Comparison of ENCODE assay signal across 17 cellular contexts in genomic region chr20:24045621-24046020, GRCh38. TPM values are rescaled to one million over a fixed set of nuclear protein-coding genes. Genes with fewer than 3 reads are reported as not detected.
A peak's percentile ranks its signal among the peaks of the same experiment; 100 is the strongest.
DNase-seq lines count a peak whose midpoint lies in the region; ATAC-seq lines count a peak whose summit lies in the region.
"Had no signal": no experiment of that assay in that cellular context is flagged by ENCODE, and none has a peak within 500 bp of the region (broad histone marks: within the 10 kb centered on the region; RNA-seq: fewer than 3 reads in every experiment).

No MANE protein-coding gene starts in this region.

- no peaks in the 10 kb centered on the region for H3K9me3 Mint-ChIP-seq in CD4-positive, CD25-positive, alpha-beta regulatory T cell
- no peaks in the 10 kb centered on the region for H3K9me3 Mint-ChIP-seq in activated CD8-positive, alpha-beta T cell treated with anti-CD3 and anti-CD28 coated beads, Interleukin-2, amount 10 ng/mL, durations not matched to agents 7 days and 5 days (ENCODE audit: insufficient read depth)
- H3K9me3 Mint-ChIP-seq in naive thymus-derived CD4-positive, alpha-beta T cell = peaks cover 0 to 4% (median 0%) of the 10 kb centered on the region in 11 donors
- H3K9me3 Mint-ChIP-seq: neural progenitor cell had no signal

- H3K36me3 ChIP-seq in CD4-positive, CD25-positive, alpha-beta regulatory T cell (ENCODE audit: control insufficient read depth, insufficient read depth, low read length) = no peaks in the 10 kb centered on the region
- no peaks in the 10 kb centered on the region for H3K36me3 ChIP-seq in naive thymus-derived CD4-positive, alpha-beta T cell (ENCODE audit: control insufficient read depth in 2 of 3, insufficient read depth in 3 of 3, low read length in 3 of 3)
- H3K36me3 ChIP-seq: MG63, neural progenitor cell, thyroid gland had no signal

- H3K27me3 ChIP-seq in CD4-positive, CD25-positive, alpha-beta regulatory T cell (ENCODE audit: control insufficient read depth, insufficient read depth, low read length) = no peaks in the 10 kb centered on the region
- H3K27me3 ChIP-seq in naive thymus-derived CD4-positive, alpha-beta T cell (ENCODE audit: control insufficient read depth in 2 of 2, insufficient read depth in 2 of 2, low read length in 2 of 2) = no peaks in the 10 kb centered on the region
- H3K27me3 ChIP-seq: MG63, neural progenitor cell, thyroid gland had no signal

- H3K4me1 ChIP-seq in CD4-positive, CD25-positive, alpha-beta regulatory T cell (ENCODE audit: control insufficient read depth, insufficient read depth, low read length, poor library complexity, severe bottlenecking) = peaks cover 11% of the 10 kb centered on the region
- H3K4me1 ChIP-seq in naive thymus-derived CD4-positive, alpha-beta T cell (ENCODE audit: control insufficient read depth in 2 of 2, insufficient read depth in 2 of 2, low read length in 2 of 2) = peaks cover 12 to 37% of the 10 kb centered on the region in 2 donors
- H3K4me1 ChIP-seq: neural progenitor cell had no signal

- no peaks in the 10 kb centered on the region for H3K27me3 Mint-ChIP-seq in CD4-positive, CD25-positive, alpha-beta regulatory T cell
- no peaks in the 10 kb centered on the region for H3K27me3 Mint-ChIP-seq in activated CD8-positive, alpha-beta T cell treated with anti-CD3 and anti-CD28 coated beads, Interleukin-2, amount 10 ng/mL, durations not matched to agents 7 days and 5 days (ENCODE audit: low read depth)
- no peaks in the 10 kb centered on the region for H3K27me3 Mint-ChIP-seq in naive thymus-derived CD4-positive, alpha-beta T cell

- H3K4me3 Mint-ChIP-seq in CD4-positive, CD25-positive, alpha-beta regulatory T cell = peak overlapping the region in 2 of 4 donors; percentile 34 to 67
- peak overlapping the region; percentile 36 for H3K4me3 Mint-ChIP-seq in activated CD8-positive, alpha-beta T cell treated with anti-CD3 and anti-CD28 coated beads, Interleukin-2, amount 10 ng/mL, durations not matched to agents 7 days and 5 days
- H3K4me3 Mint-ChIP-seq in naive thymus-derived CD4-positive, alpha-beta T cell = peak overlapping the region; percentile 31 to 78 (median 57)
- H3K4me3 Mint-ChIP-seq: neural progenitor cell had no signal

- H3K27ac ChIP-seq in CD4-positive, CD25-positive, alpha-beta regulatory T cell (ENCODE audit: insufficient read depth, low read length, poor library complexity, severe bottlenecking) = no peak overlapping the region
- peak overlapping the region; percentile 60 for H3K27ac ChIP-seq in naive thymus-derived CD4-positive, alpha-beta T cell (ENCODE audit: low read depth, low read length)
- H3K27ac ChIP-seq: C4-2B, neural progenitor cell, thyroid gland had no signal

- CTCF ChIA-PET in activated CD8-positive, alpha-beta T cell treated with anti-CD3 and anti-CD28 coated beads, Interleukin-2, amount 10 ng/mL, durations not matched to agents 7 days and 5 days (lab: Charles Lee) = interaction anchor here (1.0 to 2.4 kb wide), 3 partner anchors 14 to 56 kb away, joined by 5 to 14 read pairs (median 7); no protein-coding TSS in a partner anchor
- CTCF ChIA-PET in naive thymus-derived CD4-positive, alpha-beta T cell (lab: Charles Lee) = interaction anchor here (1.0 kb wide), 1 partner anchor 108 kb away, joined by 3 read pairs; no protein-coding TSS in a partner anchor

- POLR2A ChIA-PET in activated CD8-positive, alpha-beta T cell treated with anti-CD3 and anti-CD28 coated beads, Interleukin-2, amount 10 ng/mL, durations not matched to agents 7 days and 5 days (lab: Charles Lee) = interaction anchor here (0.6 to 1.2 kb wide), 2 partner anchors 17 to 18 kb away, joined by 3 to 5 read pairs; no protein-coding TSS in a partner anchor
- POLR2A ChIA-PET in naive thymus-derived CD4-positive, alpha-beta T cell (lab: Charles Lee) = interaction anchor here (0.8 to 2.3 kb wide), 6 partner anchors 9 to 26 kb away, joined by 3 to 12 read pairs (median 4); no protein-coding TSS in a partner anchor

- H3K4me1 Mint-ChIP-seq in CD4-positive, CD25-positive, alpha-beta regulatory T cell = peaks cover 6 to 42% (median 12%) of the 10 kb centered on the region in 4 donors
- H3K4me1 Mint-ChIP-seq in activated CD8-positive, alpha-beta T cell treated with anti-CD3 and anti-CD28 coated beads, Interleukin-2, amount 10 ng/mL, durations not matched to agents 7 days and 5 days (ENCODE audit: low read depth) = peaks cover 48% of the 10 kb centered on the region
- peaks cover 34 to 76% (median 65%) of the 10 kb centered on the region in 7 donors for H3K4me1 Mint-ChIP-seq in naive thymus-derived CD4-positive, alpha-beta T cell

- intact Hi-C loops in naive thymus-derived CD4-positive, alpha-beta T cell (cut with micrococcal nuclease) = loop anchor here (1.0 to 2.0 kb wide), 5 partner anchors 13 to 55 kb away; no protein-coding TSS in a partner anchor

- H3K4me3 ChIP-seq in CD4-positive, CD25-positive, alpha-beta regulatory T cell (ENCODE audit: low read depth, low read length) = peak overlapping the region; percentile 21
- H3K4me3 ChIP-seq in naive thymus-derived CD4-positive, alpha-beta T cell (ENCODE audit: low read length) = peak overlapping the region; percentile 44
- H3K4me3 ChIP-seq: MG63, neural progenitor cell, thyroid gland had no signal

- H3K27ac Mint-ChIP-seq in CD4-positive, CD25-positive, alpha-beta regulatory T cell = peak overlapping the region; percentile 81 to 92 (median 89)
- peak overlapping the region; percentile 80 for H3K27ac Mint-ChIP-seq in activated CD8-positive, alpha-beta T cell treated with anti-CD3 and anti-CD28 coated beads, Interleukin-2, amount 10 ng/mL, durations not matched to agents 7 days and 5 days
- peak overlapping the region; percentile 76 to 95 (median 87) for H3K27ac Mint-ChIP-seq in naive thymus-derived CD4-positive, alpha-beta T cell
- H3K27ac Mint-ChIP-seq: neural progenitor cell had no signal

- ATAC-seq in CD4-positive, CD25-positive, alpha-beta regulatory T cell (ENCODE audit: low read depth in 2 of 2) = peak; percentile 57 to 82
- peak; percentile 83 for ATAC-seq in activated CD8-positive, alpha-beta T cell treated with anti-CD3 and anti-CD28 coated beads, Interleukin-2, amount 10 ng/mL, durations not matched to agents 7 days and 5 days
- peak; percentile 67 for ATAC-seq in naive thymus-derived CD4-positive, alpha-beta T cell
- ATAC-seq in HG03045 (IDR thresholded peaks at IDR 0.05; ENCODE audit: unreplicated experiment) = no peak
- ATAC-seq in HG02759 (IDR thresholded peaks at IDR 0.05; ENCODE audit: unreplicated experiment) = no peak
- ATAC-seq: esophagus mucosa had no signal

- no peaks in the 10 kb centered on the region for H3K36me3 Mint-ChIP-seq in CD4-positive, CD25-positive, alpha-beta regulatory T cell
- H3K36me3 Mint-ChIP-seq in activated CD8-positive, alpha-beta T cell treated with anti-CD3 and anti-CD28 coated beads, Interleukin-2, amount 10 ng/mL, durations not matched to agents 7 days and 5 days (ENCODE audit: low read depth) = peaks cover 5% of the 10 kb centered on the region
- H3K36me3 Mint-ChIP-seq in naive thymus-derived CD4-positive, alpha-beta T cell = peaks cover 0 to 19% (median 0%) of the 10 kb centered on the region in 5 donors
- H3K36me3 Mint-ChIP-seq: neural progenitor cell had no signal

- peak in 1 of 3 donors; percentile 67 for DNase-seq in CD4-positive, CD25-positive, alpha-beta regulatory T cell
- DNase-seq in CMK (ENCODE audit: low read depth) (peak; percentile 14), GDM1 (lab: John Stamatoyannopoulos, UW) (no peak)
- peak; percentile 63 for DNase-seq in activated CD8-positive, alpha-beta T cell treated with anti-CD3 and anti-CD28 coated beads, Interleukin-2, amount 10 ng/mL, durations not matched to agents 7 days and 5 days
- DNase-seq in naive thymus-derived CD4-positive, alpha-beta T cell = peak in 5 of 9 donors; percentile 30 to 48 (median 37)
- DNase-seq: dermis blood vessel endothelial cell, glutamatergic neuron, MG63, NCI-H187 treated with DMSO at 0.1 percent for 48 hours, SK-N-SH, thyroid gland had no signal

- no peaks in the 10 kb centered on the region for H3K9me3 ChIP-seq in CD4-positive, CD25-positive, alpha-beta regulatory T cell (ENCODE audit: control insufficient read depth in 2 of 2, low read length in 2 of 2)
- H3K9me3 ChIP-seq in naive thymus-derived CD4-positive, alpha-beta T cell (ENCODE audit: control insufficient read depth in 2 of 3, low read length in 3 of 3) = no peaks in the 10 kb centered on the region
- H3K9me3 ChIP-seq: MG63, SK-N-SH, thyroid gland had no signal

RNA-seq across cellular contexts. Expression of gene GGTLC1, which starts 57.0 kb away (rescaled TPM):
- total RNA-seq in CD4-positive, CD25-positive, alpha-beta regulatory T cell = not detected
- polyA plus RNA-seq in CD4-positive, CD25-positive, alpha-beta regulatory T cell = not detected
- not detected for total RNA-seq in activated CD8-positive, alpha-beta T cell treated with anti-CD3 and anti-CD28 coated beads, Interleukin-2, amount 10 ng/mL, durations not matched to agents 7 days and 5 days
- total RNA-seq in naive thymus-derived CD4-positive, alpha-beta T cell = not detected
- polyA plus RNA-seq in naive thymus-derived CD4-positive, alpha-beta T cell = not detected
- total RNA-seq: dermis blood vessel endothelial cell, esophagus mucosa, H4 had no signal
- polyA plus RNA-seq: SK-N-SH had no signal

Comparison
In these comparisons a context has a peak if more than half of its experiments do, and no peak if none do; other contexts are left out.
1. ATAC-seq: peak in CD4-positive, CD25-positive, alpha-beta regulatory T cell (2 of 2), activated CD8-positive, alpha-beta T cell treated with anti-CD3 and anti-CD28 coated beads, Interleukin-2, amount 10 ng/mL, durations not matched to agents 7 days and 5 days (single experiment) and naive thymus-derived CD4-positive, alpha-beta T cell (single experiment); none in HG03045 (single experiment) and HG02759 (single experiment).
2. Peak in every context shown above with its lines, with median percentiles within 50 percentile points of each other: H3K27ac Mint-ChIP-seq.